Comparison of ENCODE assay signal across 24 cellular contexts in the genomic region with DNA sequence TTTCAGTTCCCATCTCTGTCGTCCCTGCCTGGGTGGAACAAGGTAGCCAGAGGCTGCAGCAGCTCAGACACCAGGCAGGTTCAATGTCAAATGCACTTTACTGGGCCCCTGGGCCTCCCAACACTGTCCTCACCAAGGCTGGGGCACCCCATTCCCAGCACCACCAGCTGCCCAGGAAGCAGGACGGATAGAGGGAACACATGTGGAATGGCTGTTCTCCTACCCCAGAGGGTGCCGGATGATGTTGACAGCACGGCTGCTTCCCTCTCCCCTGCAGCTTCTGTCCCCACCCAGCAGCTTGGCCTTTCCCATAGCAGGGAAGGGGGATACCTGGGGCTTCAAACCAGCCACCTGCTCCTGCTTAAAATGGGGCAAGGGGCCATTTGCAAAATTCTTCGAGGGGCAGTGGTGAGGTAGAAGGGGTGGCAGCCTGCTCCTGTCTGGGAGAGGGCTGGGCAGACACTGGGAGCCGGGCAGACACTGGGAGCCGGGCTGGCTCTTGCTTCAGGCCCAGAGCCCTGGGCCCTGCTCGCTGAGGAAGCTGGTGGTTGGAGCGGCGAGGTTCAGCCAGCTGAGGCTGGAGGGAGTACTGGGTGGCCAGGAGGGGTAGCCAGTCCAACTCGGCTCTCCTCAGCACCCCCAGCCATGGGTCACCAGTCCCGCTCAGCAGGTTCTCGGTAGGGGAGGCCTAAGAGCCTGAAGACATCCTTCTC. TPM values are rescaled to one million over a fixed set of nuclear protein-coding genes. Genes with fewer than 3 reads are reported as not detected.
DNase-seq lines count a peak whose midpoint lies in the region; ATAC-seq and TF ChIP-seq lines count a peak whose summit lies in the region.
"Had no signal": no experiment of that assay in that cellular context is flagged by ENCODE, and none has a peak within 500 bp of the region (broad histone marks: within the 10 kb centered on the region; RNA-seq: fewer than 3 reads in every experiment).

No MANE protein-coding gene starts in this region.

- dilution Hi-C loops in IMR-90 (cut with HindIII; ENCODE audit: low sequenced_read_pairs, unreplicated experiment) = no loop called here

- peak overlapping the region; percentile 16 for H2AK9ac ChIP-seq in IMR-90 (replicated peaks; ENCODE audit: low read depth, low read length, poor library complexity)

- H4K8ac ChIP-seq in IMR-90 (ENCODE audit: low read depth in 2 of 2, low read length in 2 of 2) = no peak overlapping the region

- H2AK5ac ChIP-seq in IMR-90 (ENCODE audit: low read depth, low read length) = no peak overlapping the region

- no peaks in the 10 kb centered on the region for H3K27me3 Mint-ChIP-seq in chondrocyte (ENCODE audit: low read depth)
- H3K27me3 Mint-ChIP-seq: CD4-positive, alpha-beta T cell had no signal

- H4K91ac ChIP-seq in IMR-90 (ENCODE audit: insufficient read depth, low read depth, low read length) = no peak overlapping the region

- H4K20me1 ChIP-seq in IMR-90 (ENCODE audit: insufficient read depth, low read length) = no peaks in the 10 kb centered on the region

- H3K9me1 ChIP-seq in IMR-90 (ENCODE audit: insufficient read depth, low read length) = peaks cover 3% of the 10 kb centered on the region; the same call in 1 of the 2 replicates

- no peak overlapping the region for H3K4me3 Mint-ChIP-seq in chondrocyte (ENCODE audit: unreplicated experiment)
- H3K4me3 Mint-ChIP-seq: CD4-positive, alpha-beta T cell had no signal

- H3K36me3 ChIP-seq in IMR-90 (ENCODE audit: control insufficient read depth, insufficient read depth, low read length) (peaks cover 39% of the 10 kb centered on the region; the same call in 1 of the 2 replicates), gastroesophageal sphincter (peaks cover 0 to 74% of the 10 kb centered on the region in 2 donors)

- ATAC-seq in IMR-90 (ENCODE audit: low read depth) = no peak
- ATAC-seq in gastroesophageal sphincter = no peak
- ATAC-seq: A549, PC-3 had no signal

- H3K9me3 Mint-ChIP-seq in chondrocyte (ENCODE audit: low read depth) = no peaks in the 10 kb centered on the region
- H3K9me3 Mint-ChIP-seq: CD4-positive, alpha-beta T cell had no signal

- POLR2A ChIA-PET in IMR-90 (lab: Charles Lee; ENCODE audit: unreplicated experiment) = no interaction called here

- H3K4me1 ChIP-seq in IMR-90 (ENCODE audit: control insufficient read depth, insufficient read depth, low read length) = no peaks in the 10 kb centered on the region
- H3K4me1 ChIP-seq in gastroesophageal sphincter = no peaks in the 10 kb centered on the region
- H3K4me1 ChIP-seq: BLaER1 treated with 17β-estradiol and CSF1 and Interleukin-3, amounts not matched to agents 10 nM and 100 nM; HAP-1 had no signal

- WGBS in IMR-90 (ENCODE audit: extremely low coverage in 2 of 2, insufficient read length in 1 of 2), 2 experiments = 95% methylated on average over 7 of the region's 13 CpGs; no CpG with 5 or more reads in 1 of the 2 experiments
- 85% methylated on average over 4 of the region's 13 CpGs; no CpG with 5 or more reads in 1 of the 2 donors for WGBS in gastroesophageal sphincter (ENCODE audit: low coverage in 1 of 2), 2 donors

- TF ChIP-seq RAD21 in IMR-90 (IDR thresholded peaks at IDR 0.05; ENCODE audit: low read length) = no peak

- H3K27me3 ChIP-seq in IMR-90 (ENCODE audit: control insufficient read depth, insufficient read depth, low read length) = no peaks in the 10 kb centered on the region
- H3K27me3 ChIP-seq in gastroesophageal sphincter = no peaks in the 10 kb centered on the region
- H3K27me3 ChIP-seq: BLaER1 treated with 17β-estradiol and CSF1 and Interleukin-3, amounts not matched to agents 10 nM and 100 nM had no signal

- in situ Hi-C loops in GM13977 (cut with MboI; ENCODE audit: low pct_unique_long_range_greater_than_20kb, low sequenced_read_pairs, unreplicated experiment) (no loop called here), IMR-90 (cut with MboI; ENCODE audit: low sequenced_read_pairs) (no loop called here)

- H3K9me3 ChIP-seq in IMR-90 (ENCODE audit: control insufficient read depth, insufficient read depth, low read length) (no peaks in the 10 kb centered on the region), gastroesophageal sphincter (no peaks in the 10 kb centered on the region)
- H3K9me3 ChIP-seq: A549; BLaER1 treated with 17β-estradiol and CSF1 and Interleukin-3, amounts not matched to agents 10 nM and 100 nM; HAP-1 had no signal

- H3K36me3 Mint-ChIP-seq in chondrocyte (ENCODE audit: low read depth) = peaks cover 4% of the 10 kb centered on the region

- H3K4me3 ChIP-seq in IMR-90 (ENCODE audit: insufficient read depth, low read depth, low read length) = no peak overlapping the region
- no peak overlapping the region for H3K4me3 ChIP-seq in gastroesophageal sphincter
- H3K4me3 ChIP-seq: A549; BLaER1 treated with 17β-estradiol and CSF1 and Interleukin-3, amounts not matched to agents 10 nM and 100 nM; HAP-1 had no signal

- no peak overlapping the region for H2BK5ac ChIP-seq in IMR-90 (ENCODE audit: low read depth, low read length, poor library complexity, severe bottlenecking)

- H2BK15ac ChIP-seq in IMR-90 (ENCODE audit: low read depth, low read length) = no peak overlapping the region

- H3K4me1 Mint-ChIP-seq in chondrocyte (ENCODE audit: low read depth) = no peaks in the 10 kb centered on the region

- intact Hi-C loops in IMR-90 (cut with micrococcal nuclease) (no loop called here), posterior vena cava (cut with DNase I) (no loop called here)

- H3K14ac ChIP-seq in IMR-90 (replicated peaks; ENCODE audit: low read depth, low read length) = no peak overlapping the region

- DNase-seq in GM13977 (ENCODE audit: low spot score) (peak; percentile 12), IMR-90 (no peak), chondrocyte (ENCODE audit: low spot score) (peak; percentile 80), posterior vena cava (ENCODE audit: low spot score) (peak; percentile 65), pons (ENCODE audit: low spot score) (no peak), amygdala (lab: John Stamatoyannopoulos, UW) (no peak)
- DNase-seq: AML-193; CD4-positive, alpha-beta T cell; GOT3; Karpas-422; NCI-H1092 treated with DMSO at 0.1 percent for 48 hours; NCI-H1436 treated with DMSO at 0.1 percent for 48 hours; NCI-H1930; NCI-H2107; NCI-H446 treated with DMSO at 0.1 percent for 48 hours; NCI-H526; NCI-H82; NK-92 treated with Interleukin-12 subunit alpha and Interleukin-12 subunit beta, amount 100 ng/mL, for 24 hours; PC-3; SHP77 had no signal

- no peak overlapping the region for H2BK20ac ChIP-seq in IMR-90 (ENCODE audit: low read depth, low read length)

- no peak overlapping the region for H3K4me2 ChIP-seq in IMR-90 (ENCODE audit: low read depth, low read length)
- H3K4me2 ChIP-seq: A549; BLaER1 treated with 17β-estradiol and CSF1 and Interleukin-3, amounts not matched to agents 10 nM and 100 nM had no signal

- H4K5ac ChIP-seq in IMR-90 (ENCODE audit: low read depth, low read length) = no peak overlapping the region

- no peak for TF ChIP-seq CTCF in GM13977 (IDR thresholded peaks at IDR 0.05; ENCODE audit: extremely low read depth, insufficient read depth, missing control alignments)
- no peak for TF ChIP-seq CTCF in IMR-90 (conservative IDR thresholded peaks at IDR 0.05; ENCODE audit: low read depth, low read length)
- TF ChIP-seq CTCF in chondrocyte (IDR thresholded peaks at IDR 0.05) = no peak
- TF ChIP-seq CTCF in gastroesophageal sphincter (IDR thresholded peaks at IDR 0.05) = no peak

- no TSS peak for BruUV-seq in IMR-90 (replicated peaks; lab: Mats Ljungman, UMichigan)

- H2AFZ ChIP-seq in IMR-90 (replicated peaks; ENCODE audit: low read length, poor library complexity) = no peak overlapping the region

- CTCF ChIA-PET in IMR-90 (lab: Yijun Ruan, JAX) = interaction anchor here (0.6 to 0.8 kb wide), 2 partner anchors 9 to 15 kb away, joined by 3 read pairs; partner anchors contain the start of genes DPCD and POLL

- no peak overlapping the region for H3K4ac ChIP-seq in IMR-90 (ENCODE audit: low read depth, low read length)

- H2BK120ac ChIP-seq in IMR-90 (ENCODE audit: low read depth, low read length) = no peak overlapping the region

- no peak overlapping the region for H3K56ac ChIP-seq in IMR-90 (ENCODE audit: extremely low read depth, insufficient read depth, low read length)

- no peak overlapping the region for H3K18ac ChIP-seq in IMR-90 (ENCODE audit: low read depth, low read length)

- H3K27ac Mint-ChIP-seq in chondrocyte (ENCODE audit: unreplicated experiment) = no peak overlapping the region
- H3K27ac Mint-ChIP-seq: CD4-positive, alpha-beta T cell had no signal

- no peak for TF ChIP-seq EP300 in gastroesophageal sphincter (IDR thresholded peaks at IDR 0.05)

- H3K79me1 ChIP-seq in IMR-90 (ENCODE audit: low read depth in 1 of 2, low read length in 2 of 2) = 0 out of 4 replicates have a peak, but pooled peaks cover 0 to 4% of the 10 kb centered on the region in 2 experiments

- H3K27ac ChIP-seq in IMR-90 (ENCODE audit: insufficient read depth, low read length) = no peak overlapping the region
- H3K27ac ChIP-seq in gastroesophageal sphincter = no peak overlapping the region
- H3K27ac ChIP-seq: A549; BLaER1 treated with 17β-estradiol and CSF1 and Interleukin-3, amounts not matched to agents 10 nM and 100 nM had no signal

- H3K23ac ChIP-seq in IMR-90 (ENCODE audit: low read depth, low read length) = no peak overlapping the region

- H3K9ac ChIP-seq in IMR-90 (ENCODE audit: low read depth, low read length) = no peak overlapping the region
- H3K9ac ChIP-seq: BLaER1 treated with 17β-estradiol and CSF1 and Interleukin-3, amounts not matched to agents 10 nM and 100 nM had no signal

- TF ChIP-seq POLR2A in IMR-90 (IDR thresholded peaks at IDR 0.05; ENCODE audit: low read depth, low read length) (no peak), gastroesophageal sphincter (IDR thresholded peaks at IDR 0.05) (no peak)

TF ChIP-seq in IMR-90, 13 proteins besides CTCF, POLR2A, EP300 and RAD21 (continues in another document):
- TF ChIP-seq RFX5 (IDR thresholded peaks at IDR 0.05; ENCODE audit: low read depth, low read length) (no peak), NFE2L2 (IDR thresholded peaks at IDR 0.05; ENCODE audit: low read depth, low read length) (no peak), FOS (IDR thresholded peaks at IDR 0.05; ENCODE audit: low read depth, low read length) (no peak), SMC3 (IDR thresholded peaks at IDR 0.05; ENCODE audit: low read depth, low read length) (no peak)

RNA-seq across cellular contexts. Expression of gene POLL, which starts 9.1 kb away (rescaled TPM):
- total RNA-seq in IMR-90 (2012; rRNA removed) (6.1 and 6.3 TPM in 2 replicates), chondrocyte (21.2 to 31.0 TPM (median 23.4 TPM) in 3 replicates), posterior vena cava (10 to 100 TPM; 13.9 to 19.1 TPM), gastroesophageal sphincter (10 to 100 TPM; 21.6 to 28.8 (median 24.4) TPM)
- polyA plus RNA-seq in IMR-90 (2012; rRNA removed) = 23.7 TPM in 2 replicates
- polyA plus RNA-seq in IMR-90 (2012; cell fraction: cytosol; rRNA removed) = 15.7 and 21.1 TPM in 2 replicates
- polyA plus RNA-seq in IMR-90 (2012; cell fraction: nucleus; rRNA removed; ENCODE audit: low replicate concordance) = 57.9 and 115 TPM in 2 replicates

RNA-seq across cellular contexts. Expression of gene DPCD, which starts 9.2 kb away (rescaled TPM):
- total RNA-seq in IMR-90 (2012; rRNA removed) (59.1 and 113 TPM in 2 replicates), chondrocyte (13.9 to 19.0 TPM (median 18.3 TPM) in 3 replicates), posterior vena cava (10 to 100 TPM; 11.4 to 12.5 TPM), gastroesophageal sphincter (10 to 100 TPM; 13.4 to 30.1 (median 24.5) TPM)
- polyA plus RNA-seq in IMR-90 (2012; rRNA removed) = 66.1 and 73.7 TPM in 2 replicates
- 44.0 and 79.1 TPM in 2 replicates for polyA plus RNA-seq in IMR-90 (2012; cell fraction: cytosol; rRNA removed)
- 13.5 and 48.7 TPM in 2 replicates for polyA plus RNA-seq in IMR-90 (2012; cell fraction: nucleus; rRNA removed; ENCODE audit: low replicate concordance)

Comparison
In these comparisons a context has a peak if more than half of its experiments do, and no peak if none do; other contexts are left out.
1. DNase-seq: peak in GM13977 (single experiment), chondrocyte (single experiment) and posterior vena cava (single experiment); none in IMR-90 (single experiment), pons (single experiment) and amygdala (0 of 56).